28 cellular contexts compared by ENCODE assay signal in genomic region chr1:3841491-3841890, GRCh38.
"Had no signal": no experiment of that assay in that cellular context is flagged by ENCODE, and none has a peak within 500 bp of the region (broad histone marks: within the 10 kb centered on the region; RNA-seq: fewer than 3 reads in every experiment).

No MANE protein-coding gene starts in this region.

- H3K4me3 ChIP-seq: body of pancreas, esophagus muscularis mucosa had no signal

- H3K27me3 Mint-ChIP-seq: activated CD4-positive, alpha-beta memory T cell treated with anti-CD3 and anti-CD28 coated beads for 36 hours; activated CD4-positive, alpha-beta T cell treated with anti-CD3 and anti-CD28 coated beads for 36 hours; activated CD4-positive, alpha-beta T cell treated with anti-CD3 and anti-CD28 coated beads, Interleukin-2, amount 10 ng/mL, durations not matched to agents 24 days and 14 days; activated CD8-positive, alpha-beta memory T cell treated with anti-CD3 and anti-CD28 coated beads, Interleukin-2, amount 10 ng/mL, durations not matched to agents 7 days and 5 days; activated naive CD4-positive, alpha-beta T cell treated with anti-CD3 and anti-CD28 coated beads, Interleukin-2, amount 10 ng/mL, durations not matched to agents 7 days and 5 days; effector memory CD8-positive, alpha-beta T cell had no signal

- H3K4me1 ChIP-seq: body of pancreas, esophagus muscularis mucosa, foreskin keratinocyte had no signal

- H3K4me1 Mint-ChIP-seq: activated CD4-positive, alpha-beta T cell treated with anti-CD3 and anti-CD28 coated beads for 36 hours; activated CD4-positive, alpha-beta T cell treated with anti-CD3 and anti-CD28 coated beads, Interleukin-2, amount 10 ng/mL, durations not matched to agents 24 days and 14 days; activated CD8-positive, alpha-beta memory T cell treated with anti-CD3 and anti-CD28 coated beads, Interleukin-2, amount 10 ng/mL, durations not matched to agents 7 days and 5 days; activated naive CD4-positive, alpha-beta T cell treated with anti-CD3 and anti-CD28 coated beads, Interleukin-2, amount 10 ng/mL, durations not matched to agents 7 days and 5 days had no signal

- H3K27ac Mint-ChIP-seq: activated CD4-positive, alpha-beta memory T cell treated with anti-CD3 and anti-CD28 coated beads for 36 hours; activated CD4-positive, alpha-beta T cell treated with anti-CD3 and anti-CD28 coated beads for 36 hours; activated CD4-positive, alpha-beta T cell treated with anti-CD3 and anti-CD28 coated beads, Interleukin-2, amount 10 ng/mL, durations not matched to agents 24 days and 14 days; activated CD8-positive, alpha-beta memory T cell treated with anti-CD3 and anti-CD28 coated beads, Interleukin-2, amount 10 ng/mL, durations not matched to agents 7 days and 5 days; activated CD8-positive, alpha-beta T cell treated with anti-CD3 and anti-CD28 coated beads, Interleukin-2, amount 10 ng/mL, durations not matched to agents 7 days and 5 days; activated naive CD4-positive, alpha-beta T cell treated with anti-CD3 and anti-CD28 coated beads, Interleukin-2, amount 10 ng/mL, durations not matched to agents 7 days and 5 days; activated naive CD4-positive, alpha-beta T cell treated with anti-CD3 and anti-CD28 coated beads, Interleukin-2, amount 50 U/mL, for 72 hours; activated T-helper 1 cell treated with anti-CD3 and anti-CD28 coated beads, Interleukin-12 subunit alpha, Interleukin-12 subunit beta, Interleukin-2, Interleukin-4 antibody, amounts not matched to agents 30 ng/mL and 10 ng/mL and 1 ng/mL, durations not matched to agents 14 hours and 24 hours and 36 hours; effector memory CD8-positive, alpha-beta T cell had no signal

- H3K27me3 ChIP-seq: body of pancreas, esophagus muscularis mucosa, foreskin keratinocyte had no signal

- DNase-seq: activated CD4-positive, alpha-beta memory T cell treated with anti-CD3 and anti-CD28 coated beads for 36 hours; activated CD4-positive, alpha-beta T cell treated with anti-CD3 and anti-CD28 coated beads for 36 hours; activated CD4-positive, alpha-beta T cell treated with anti-CD3 and anti-CD28 coated beads, Interleukin-2, amount 10 ng/mL, durations not matched to agents 24 days and 14 days; activated CD4-positive, CD25-positive, alpha-beta regulatory T cell; activated CD4-positive, CD25-positive, alpha-beta regulatory T cell treated with anti-CD3 and anti-CD28 coated beads, Interleukin-2, amount 50 U/mL, for 72 hours; activated CD8-positive, alpha-beta memory T cell treated with anti-CD3 and anti-CD28 coated beads, Interleukin-2, amount 10 ng/mL, durations not matched to agents 7 days and 5 days; activated CD8-positive, alpha-beta memory T cell treated with anti-CD3 and anti-CD28 coated beads, Interleukin-2, amount 50 U/mL, for 4 hours; activated CD8-positive, alpha-beta T cell treated with anti-CD3 and anti-CD28 coated beads, Interleukin-2, amount 10 ng/mL, durations not matched to agents 7 days and 5 days; activated gamma-delta T cell; activated naive CD4-positive, alpha-beta T cell; activated naive CD4-positive, alpha-beta T cell treated with anti-CD3 and anti-CD28 coated beads, Interleukin-2, amount 10 ng/mL, durations not matched to agents 7 days and 5 days; activated T-cell treated with anti-CD3 and anti-CD28 coated beads, Interleukin-2, amount 50 U/mL, for 1 hour; activated T-cell treated with anti-CD3 and anti-CD28 coated beads, Interleukin-2, amount 50 U/mL, for 48 hours; amygdala; body of pancreas; caudate nucleus; cortex of kidney; dermis blood vessel endothelial cell; effector CD4-positive, alpha-beta T cell; effector memory CD8-positive, alpha-beta T cell; erythroblast; foreskin keratinocyte; head of caudate nucleus; T-helper 2 cell had no signal

- H3K27ac ChIP-seq: body of pancreas, esophagus muscularis mucosa, foreskin keratinocyte, VCaP had no signal

- H3K4me3 Mint-ChIP-seq: activated CD4-positive, alpha-beta memory T cell treated with anti-CD3 and anti-CD28 coated beads for 36 hours; activated CD4-positive, alpha-beta T cell treated with anti-CD3 and anti-CD28 coated beads for 36 hours; activated CD4-positive, alpha-beta T cell treated with anti-CD3 and anti-CD28 coated beads, Interleukin-2, amount 10 ng/mL, durations not matched to agents 24 days and 14 days; activated CD8-positive, alpha-beta memory T cell treated with anti-CD3 and anti-CD28 coated beads, Interleukin-2, amount 10 ng/mL, durations not matched to agents 7 days and 5 days; activated CD8-positive, alpha-beta T cell treated with anti-CD3 and anti-CD28 coated beads, Interleukin-2, amount 10 ng/mL, durations not matched to agents 7 days and 5 days; activated naive CD4-positive, alpha-beta T cell treated with anti-CD3 and anti-CD28 coated beads, Interleukin-2, amount 10 ng/mL, durations not matched to agents 7 days and 5 days; activated T-helper 1 cell treated with anti-CD3 and anti-CD28 coated beads, Interleukin-12 subunit alpha, Interleukin-12 subunit beta, Interleukin-2, Interleukin-4 antibody, amounts not matched to agents 30 ng/mL and 10 ng/mL and 1 ng/mL, durations not matched to agents 14 hours and 24 hours and 36 hours; effector memory CD8-positive, alpha-beta T cell had no signal

- H3K9me3 Mint-ChIP-seq: activated CD4-positive, alpha-beta T cell treated with anti-CD3 and anti-CD28 coated beads, Interleukin-2, amount 10 ng/mL, durations not matched to agents 24 days and 14 days; activated naive CD4-positive, alpha-beta T cell treated with anti-CD3 and anti-CD28 coated beads, Interleukin-2, amount 50 U/mL, for 72 hours; effector memory CD8-positive, alpha-beta T cell had no signal

- ATAC-seq: activated CD4-positive, alpha-beta T cell treated with anti-CD3 and anti-CD28 coated beads for 36 hours; activated CD8-positive, alpha-beta memory T cell treated with anti-CD3 and anti-CD28 coated beads, Interleukin-2, amount 10 ng/mL, durations not matched to agents 7 days and 5 days; activated CD8-positive, alpha-beta T cell treated with anti-CD3 and anti-CD28 coated beads, Interleukin-2, amount 10 ng/mL, durations not matched to agents 7 days and 5 days; activated naive CD4-positive, alpha-beta T cell treated with anti-CD3 and anti-CD28 coated beads, Interleukin-2, amount 50 U/mL, for 72 hours; body of pancreas; effector memory CD8-positive, alpha-beta T cell; foreskin keratinocyte had no signal
